In the genomic region with DNA sequence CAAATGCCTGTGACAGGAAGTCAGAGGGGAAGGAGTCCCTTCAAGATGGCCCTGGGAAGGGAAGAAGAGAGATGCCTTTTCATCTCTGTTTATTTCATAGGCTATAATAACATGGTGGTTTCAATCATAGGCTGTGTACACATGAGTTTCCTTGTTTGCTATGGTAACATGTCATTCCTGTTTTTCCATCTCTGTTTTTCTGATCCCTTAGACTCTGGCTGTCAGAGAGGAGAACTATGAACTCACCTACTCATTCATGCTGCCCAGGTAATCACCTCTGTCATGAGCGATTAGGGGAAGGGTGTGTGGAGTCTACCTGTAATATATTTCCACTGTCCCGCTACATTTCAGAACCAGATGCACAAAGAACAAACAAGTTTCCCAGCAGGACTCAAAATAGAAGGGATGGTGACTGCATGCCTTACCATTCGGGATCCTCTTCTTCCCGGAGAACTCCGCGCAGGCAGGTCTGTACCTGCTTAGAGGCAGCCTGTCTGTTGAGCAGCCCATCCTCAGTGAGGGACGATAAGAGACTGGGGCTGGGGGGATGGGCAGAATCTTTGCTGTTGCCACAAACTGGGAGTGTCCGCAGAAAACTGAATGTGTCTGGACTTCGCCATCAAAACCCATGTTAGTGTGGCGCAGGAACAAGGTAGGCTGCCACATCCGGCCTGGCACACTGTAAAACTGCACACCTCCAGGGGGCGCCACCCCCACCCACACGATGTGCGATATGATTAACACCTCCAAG, we compare ENCODE assay signal across 11 cellular contexts. TPM values are rescaled to one million over a fixed set of nuclear protein-coding genes. Genes with fewer than 3 reads are reported as not detected.
DNase-seq lines count a peak whose midpoint lies in the region; ATAC-seq and TF ChIP-seq lines count a peak whose summit lies in the region.
"Had no signal": no experiment of that assay in that cellular context is flagged by ENCODE, and none has a peak within 500 bp of the region (broad histone marks: within the 10 kb centered on the region; RNA-seq: fewer than 3 reads in every experiment).

No MANE protein-coding gene starts in this region.

- H3K36me3 ChIP-seq in BJ (ENCODE audit: control insufficient read depth, insufficient read depth, low read length): no peaks in the 10 kb centered on the region
- no peaks in the 10 kb centered on the region for H3K36me3 ChIP-seq in mucosa of descending colon (ENCODE audit: low read depth)
- H3K36me3 ChIP-seq in transverse colon: no peaks in the 10 kb centered on the region
- H3K36me3 ChIP-seq: vagina had no signal

- no peak for TF ChIP-seq EP300 in transverse colon (IDR thresholded peaks at IDR 0.05; ENCODE audit: low read depth)

- intact Hi-C loops in mucosa of descending colon (cut with DNase I, micrococcal nuclease) (loop anchor here in 1 of 2 donors (10.0 kb wide), 1 partner anchor 236 kb away; no protein-coding TSS in a partner anchor), transverse colon (cut with DNase I; ENCODE audit: low total_unique reads) (loop anchor here (10.0 kb wide), 2 partner anchors 46 to 166 kb away; a partner anchor contains a TSS)

- ATAC-seq in mucosa of descending colon: peak; percentile 76
- no peak for ATAC-seq in GM18861 (IDR thresholded peaks at IDR 0.05; ENCODE audit: unreplicated experiment)
- ATAC-seq in HG03378 (IDR thresholded peaks at IDR 0.05; ENCODE audit: unreplicated experiment): no peak

- H3K27me3 ChIP-seq in BJ (ENCODE audit: control insufficient read depth, insufficient read depth, low read length) (no peaks in the 10 kb centered on the region), transverse colon (no peaks in the 10 kb centered on the region)
- H3K27me3 ChIP-seq: vagina had no signal

- in situ Hi-C loops in transverse colon (cut with MboI; ENCODE audit: low pct_ligation_motif_present in 1 of 4, low pct_unique_long_range_greater_than_20kb in 1 of 4, low sequenced_read_pairs in 3 of 4): loop anchor here in 3 of 4 donors (5.0 to 10.0 kb wide), 3 partner anchors 46 to 238 kb away; a partner anchor contains a TSS

- H3K4me1 ChIP-seq in mucosa of descending colon (ENCODE audit: low read depth) (peaks cover 30% of the 10 kb centered on the region), transverse colon (peaks cover 0 to 51% (median 20%) of the 10 kb centered on the region in 4 donors)

- CTCF ChIA-PET in BJ (lab: Yijun Ruan, JAX): interaction anchor here (1.0 to 7.3 kb wide), 6 partner anchors 67 to 241 kb away, joined by 3 to 172 read pairs (median 4); no protein-coding TSS in a partner anchor

- TF ChIP-seq CTCF in BJ (IDR thresholded peaks at IDR 0.05; ENCODE audit: insufficient read depth, low read depth, low read length) (peak; percentile 38), GM12875 (IDR thresholded peaks at IDR 0.05; ENCODE audit: borderline replicate concordance, insufficient read depth, low read depth, low read length) (peak; percentile 55), WI38 (IDR thresholded peaks at IDR 0.05; ENCODE audit: low read depth, low read length) (0 out of 2 replicates have a peak, but pooled peaks have one; percentile 18), mucosa of descending colon (IDR thresholded peaks at IDR 0.05) (no peak), transverse colon (IDR thresholded peaks at IDR 0.05) (no peak)

- POLR2A ChIA-PET in BJ (lab: Charles Lee): no interaction called here

- H3K27ac ChIP-seq in transverse colon: no peak overlapping the region
- H3K27ac ChIP-seq: vagina had no signal

- H3K4me3 ChIP-seq in BJ (ENCODE audit: low read depth, low read length): no peak overlapping the region
- no peak overlapping the region for H3K4me3 ChIP-seq in GM12875 (ENCODE audit: low read depth, low read length)
- H3K4me3 ChIP-seq in WI38 (ENCODE audit: low read depth, low read length): no peak overlapping the region
- no peak overlapping the region for H3K4me3 ChIP-seq in mucosa of descending colon
- H3K4me3 ChIP-seq in transverse colon: no peak overlapping the region
- H3K4me3 ChIP-seq: vagina had no signal

- TF ChIP-seq POLR2A in transverse colon (IDR thresholded peaks at IDR 0.05): no peak

- WGBS in transverse colon (ENCODE audit: low coverage in 1 of 2), 2 donors: 61 to 71% methylated on average over 2 to 14 of the region's 14 CpGs

- H3K9me3 ChIP-seq in mucosa of descending colon (no peaks in the 10 kb centered on the region), transverse colon (no peaks in the 10 kb centered on the region)
- H3K9me3 ChIP-seq: vagina had no signal

- DNase-seq in BJ (ENCODE audit: low read depth) (no peak), mucosa of descending colon (peak in 2 of 3 donors; percentile 44 to 59), hippocampal formation (lab: John Stamatoyannopoulos, UW) (no peak), transverse colon (no peak)
- DNase-seq: activated gamma-delta T cell; stimulated activated CD4-positive, alpha-beta T cell treated with anti-CD3 and anti-CD28 coated beads, Interleukin-4, amount 100 ng/mL, for 4 hours had no signal

RNA-seq across cellular contexts. Expression of a gene that starts 7.1 kb away (rescaled TPM):
- polyA plus RNA-seq in BJ (2011; rRNA removed): 21.1 and 30.6 TPM in 2 replicates
- polyA minus RNA-seq in BJ (2011; rRNA and poly(A)+ RNA removed): 30.9 and 31.4 TPM in 2 replicates
- total RNA-seq in mucosa of descending colon (100 to 1,000 TPM; 113 to 241 (median 123) TPM), transverse colon (100 to 1,000 TPM in 2 of 4 donors, 10 to 100 TPM in 2; 46.4 to 211 (median 93.4) TPM)

RNA-seq across cellular contexts. Expression of a gene that starts 39.9 kb away (rescaled TPM):
- polyA plus RNA-seq in BJ (2011; rRNA removed): 1.2 and 1.3 TPM in 2 replicates
- 0.82 and 3.0 TPM in 2 replicates for polyA minus RNA-seq in BJ (2011; rRNA and poly(A)+ RNA removed)
- 1 to 10 TPM; 2.7 to 4.7 (median 3.3) TPM for total RNA-seq in mucosa of descending colon
- 1 to 10 TPM in 3 of 4 donors, not detected in 1; 1.4 to 3.0 (median 2.0) TPM for total RNA-seq in transverse colon

RNA-seq across cellular contexts. Expression of a gene that starts 46.4 kb away (rescaled TPM):
- 13.4 and 16.4 TPM in 2 replicates for polyA plus RNA-seq in BJ (2011; rRNA removed)
- 18.9 and 20.1 TPM in 2 replicates for polyA minus RNA-seq in BJ (2011; rRNA and poly(A)+ RNA removed)
- total RNA-seq in mucosa of descending colon: 100 to 1,000 TPM in 2 of 3 donors, 10 to 100 TPM in 1; 75.8 to 135 (median 129) TPM
- total RNA-seq in transverse colon: 100 to 1,000 TPM in 2 of 4 donors, 10 to 100 TPM in 2; 84.2 to 290 (median 151) TPM

Comparison
In these comparisons a context has a peak if more than half of its experiments do, and no peak if none do; other contexts are left out.
1. DNase-seq: peak in mucosa of descending colon (2 of 3); none in BJ (single experiment), hippocampal formation (0 of 2) and transverse colon (single experiment).
2. CTCF ChIP-seq: peak in BJ (single experiment), GM12875 (single experiment) and WI38 (single experiment); none in mucosa of descending colon (single experiment) and transverse colon (0 of 5).